ENCODE assay signal across 13 cellular contexts in genomic region chr10:36096571-36096970, GRCh38.
"Had no signal": no experiment of that assay in that cellular context is flagged by ENCODE, and none has a peak within 500 bp of the region (broad histone marks: within the 10 kb centered on the region; RNA-seq: fewer than 3 reads in every experiment).

No MANE protein-coding gene starts in this region.

- H3K36me3 Mint-ChIP-seq: activated naive CD4-positive, alpha-beta T cell treated with anti-CD3 and anti-CD28 coated beads, Interleukin-2, amount 50 U/mL, for 24 hours; naive B cell; stimulated activated effector memory CD8-positive, alpha-beta T cell treated with anti-CD3 and anti-CD28 coated beads, Interleukin-12 subunit alpha, Interleukin-12 subunit beta, amount 100 ng/mL, for 72 hours had no signal

- DNase-seq: activated effector memory CD4-positive, alpha-beta T cell treated with Interleukin-2 at 50 U/mL for 16 hours; activated T-cell treated with anti-CD3 and anti-CD28 coated beads, Interleukin-2, amount 50 U/mL, for 24 hours; colonic mucosa; hippocampal formation; lower lobe of right lung; naive B cell; posterior cingulate gyrus; right cardiac atrium; tibial artery had no signal

- H3K27ac Mint-ChIP-seq: activated naive CD4-positive, alpha-beta T cell treated with anti-CD3 and anti-CD28 coated beads, Interleukin-2, amount 50 U/mL, for 24 hours; activated T-cell treated with anti-CD3 and anti-CD28 coated beads, Interleukin-2, amount 50 U/mL, for 24 hours; naive B cell; stimulated activated effector memory CD8-positive, alpha-beta T cell treated with anti-CD3 and anti-CD28 coated beads, Interleukin-12 subunit alpha, Interleukin-12 subunit beta, amount 100 ng/mL, for 72 hours; T-helper 2 cell treated with Interferon-gamma antibody and Interleukin-4, amounts not matched to agents 5 μg/mL and 100 μg/mL, for 36 hours had no signal

- H3K27ac ChIP-seq: colonic mucosa, lower lobe of right lung, tibial artery, vagina had no signal

- H3K36me3 ChIP-seq: colonic mucosa, lower lobe of right lung, tibial artery, vagina had no signal

- H3K27me3 ChIP-seq: colonic mucosa, tibial artery, vagina had no signal

- H3K4me1 ChIP-seq: colonic mucosa, lower lobe of right lung, tibial artery, vagina had no signal

- H3K4me1 Mint-ChIP-seq: activated naive CD4-positive, alpha-beta T cell treated with anti-CD3 and anti-CD28 coated beads, Interleukin-2, amount 50 U/mL, for 24 hours; naive B cell; stimulated activated effector memory CD8-positive, alpha-beta T cell treated with anti-CD3 and anti-CD28 coated beads, Interleukin-12 subunit alpha, Interleukin-12 subunit beta, amount 100 ng/mL, for 72 hours had no signal

- H3K4me3 ChIP-seq: colonic mucosa, lower lobe of right lung, tibial artery, vagina had no signal

- ATAC-seq: lower lobe of right lung; right cardiac atrium; stimulated activated effector memory CD8-positive, alpha-beta T cell treated with anti-CD3 and anti-CD28 coated beads, Interleukin-12 subunit alpha, Interleukin-12 subunit beta, amount 100 ng/mL, for 72 hours had no signal

- H3K27me3 Mint-ChIP-seq: activated naive CD4-positive, alpha-beta T cell treated with anti-CD3 and anti-CD28 coated beads, Interleukin-2, amount 50 U/mL, for 24 hours; activated T-cell treated with anti-CD3 and anti-CD28 coated beads, Interleukin-2, amount 50 U/mL, for 24 hours; naive B cell had no signal

- H3K4me3 Mint-ChIP-seq: activated naive CD4-positive, alpha-beta T cell treated with anti-CD3 and anti-CD28 coated beads, Interleukin-2, amount 50 U/mL, for 24 hours; activated T-cell treated with anti-CD3 and anti-CD28 coated beads, Interleukin-2, amount 50 U/mL, for 24 hours; naive B cell; stimulated activated effector memory CD8-positive, alpha-beta T cell treated with anti-CD3 and anti-CD28 coated beads, Interleukin-12 subunit alpha, Interleukin-12 subunit beta, amount 100 ng/mL, for 72 hours; T-helper 2 cell treated with Interferon-gamma antibody and Interleukin-4, amounts not matched to agents 5 μg/mL and 100 μg/mL, for 36 hours had no signal

- H3K9me3 ChIP-seq: colonic mucosa, lower lobe of right lung, tibial artery, vagina had no signal
